ENCODE assay signal across 8 cellular contexts in the genomic region with DNA sequence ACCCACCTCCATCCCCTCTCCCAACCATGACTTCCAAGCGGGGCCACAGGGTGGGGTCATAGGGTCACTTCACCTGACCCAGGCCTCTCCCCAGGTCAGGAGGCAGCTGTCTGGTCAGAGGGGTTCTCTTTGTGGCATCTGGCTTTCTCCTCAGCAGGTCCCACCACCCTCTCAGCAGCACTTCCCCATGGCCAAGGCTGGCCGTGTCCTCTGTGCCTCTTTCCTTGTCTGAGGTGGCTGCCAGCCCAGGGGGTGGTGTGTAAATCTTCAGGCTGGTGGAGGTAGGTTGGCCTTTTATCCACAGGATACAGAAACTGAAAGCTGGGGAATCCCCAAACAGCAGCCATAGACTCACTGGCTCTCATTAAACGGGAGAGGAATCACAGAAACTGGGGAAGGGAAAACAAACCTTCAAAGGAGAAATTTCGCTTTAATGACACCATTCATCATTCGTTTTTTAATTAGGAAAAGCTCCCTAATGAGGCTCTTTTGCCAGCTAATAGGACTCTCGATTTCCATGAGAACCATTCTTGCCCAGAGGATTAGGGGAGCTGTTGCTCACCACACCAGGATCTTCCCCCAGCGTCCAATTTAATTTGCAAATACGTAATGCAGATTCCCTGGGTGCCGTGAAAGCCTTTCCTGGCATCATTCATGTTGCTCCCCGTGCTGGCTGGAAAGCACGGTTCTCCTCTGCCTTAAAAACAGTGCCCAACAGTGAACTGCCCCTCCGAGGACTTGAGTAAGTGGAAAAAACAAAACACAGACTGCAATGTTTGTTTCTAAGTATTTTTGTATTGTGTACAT. TPM values are rescaled to one million over a fixed set of nuclear protein-coding genes. Genes with fewer than 3 reads are reported as not detected.
DNase-seq lines count a peak whose midpoint lies in the region; ATAC-seq and TF ChIP-seq lines count a peak whose summit lies in the region.

No MANE protein-coding gene starts in this region.

- H3K9me3 Mint-ChIP-seq in activated naive CD8-positive, alpha-beta T cell treated with anti-CD3 and anti-CD28 coated beads, Interleukin-2, amount 50 U/mL, for 24 hours, result no peaks in the 10 kb centered on the region
- H3K9me3 Mint-ChIP-seq in nephron progenitor cell, result no peaks in the 10 kb centered on the region

- TF ChIP-seq CTCF in AG09309 (IDR thresholded peaks at IDR 0.05; ENCODE audit: control insufficient read depth, insufficient read depth, low read depth, low read length, missing control alignments) (no peak), MM.1S (IDR thresholded peaks at IDR 0.05; ENCODE audit: low read length) (no peak), liver (IDR thresholded peaks at IDR 0.05; ENCODE audit: low read depth, low read length, missing input control) (no peak), vagina (IDR thresholded peaks at IDR 0.05) (no peak), GM10266 (IDR thresholded peaks at IDR 0.05; ENCODE audit: control insufficient read depth, insufficient read depth, low read depth, missing control alignments) (no peak), nephron progenitor cell (IDR thresholded peaks at IDR 0.05) (no peak)

- TF ChIP-seq POLR2A in vagina (IDR thresholded peaks at IDR 0.05), result no peak

- H3K79me2 ChIP-seq in MM.1S (ENCODE audit: low read length), result no peaks in the 10 kb centered on the region

- TF ChIP-seq RAD21 in liver (IDR thresholded peaks at IDR 0.05), result no peak

- peak overlapping the region; percentile 47; the same call in 1 of the 2 replicates for H3K4me2 ChIP-seq in MM.1S (ENCODE audit: low read depth, low read length)

- H3K9ac ChIP-seq in MM.1S (ENCODE audit: low read length) (no peak overlapping the region; the same call in 1 of the 2 replicates), liver (ENCODE audit: low read depth in 1 of 2, low read length in 2 of 2) (peak overlapping the region; percentile 1 to 82)

- WGBS in liver, result 20% methylated on average over 12 of the region's 12 CpGs

- DNase-seq in AG09309 (ENCODE audit: low read depth) (no peak), MM.1S (peak; percentile 61), vagina (ENCODE audit: extremely low spot score in 2 of 2) (no peak), GM10266 (ENCODE audit: extremely low spot score) (no peak), nephron progenitor cell (no peak), NCI-H1105 treated with DMSO at 0.1 percent for 48 hours (lab: John Stamatoyannopoulos, UW) (no peak)
- peak; percentile 44 for DNase-seq in activated naive CD8-positive, alpha-beta T cell treated with anti-CD3 and anti-CD28 coated beads, Interleukin-2, amount 50 U/mL, for 24 hours

- H3K27ac Mint-ChIP-seq in activated naive CD8-positive, alpha-beta T cell treated with anti-CD3 and anti-CD28 coated beads, Interleukin-2, amount 50 U/mL, for 24 hours, result peak overlapping the region; percentile 54
- H3K27ac Mint-ChIP-seq in nephron progenitor cell, result no peak overlapping the region

- peak; percentile 87 for ATAC-seq in activated naive CD8-positive, alpha-beta T cell treated with anti-CD3 and anti-CD28 coated beads, Interleukin-2, amount 50 U/mL, for 24 hours

- H3K4me1 ChIP-seq in MM.1S (ENCODE audit: low read length) (peaks cover 12% of the 10 kb centered on the region; the same call in 1 of the 2 replicates), liver (ENCODE audit: control insufficient read depth in 4 of 4, insufficient read depth in 4 of 4, low read length in 3 of 4) (peaks cover 0 to 10% (median 6%) of the 10 kb centered on the region in 4 donors), vagina (peaks cover 9% of the 10 kb centered on the region)

- H3K27me3 ChIP-seq in MM.1S (replicated peaks; ENCODE audit: insufficient read depth, low read length) (no peaks in the 10 kb centered on the region), liver (ENCODE audit: control insufficient read depth in 4 of 4, insufficient read depth in 4 of 4, low read length in 3 of 4) (no peaks in the 10 kb centered on the region), vagina (no peaks in the 10 kb centered on the region)

- H3K27ac ChIP-seq in MM.1S (ENCODE audit: low read length) (no peak overlapping the region), liver (ENCODE audit: low read depth in 1 of 2, low read length in 2 of 2) (peak overlapping the region; percentile 49 to 76), vagina (no peak overlapping the region)

- H3K9me2 ChIP-seq in MM.1S (replicated peaks; ENCODE audit: insufficient read depth, low read length), result no peaks in the 10 kb centered on the region

- H3K9me3 ChIP-seq in MM.1S (replicated peaks; ENCODE audit: insufficient read depth, low read length), result no peaks in the 10 kb centered on the region
- no peaks in the 10 kb centered on the region for H3K9me3 ChIP-seq in liver (ENCODE audit: control insufficient read depth in 4 of 4, low read length in 3 of 4)
- no peaks in the 10 kb centered on the region for H3K9me3 ChIP-seq in vagina

- H3K27me3 Mint-ChIP-seq in activated naive CD8-positive, alpha-beta T cell treated with anti-CD3 and anti-CD28 coated beads, Interleukin-2, amount 50 U/mL, for 24 hours, result no peaks in the 10 kb centered on the region
- peaks cover 16% of the 10 kb centered on the region for H3K27me3 Mint-ChIP-seq in nephron progenitor cell (ENCODE audit: low read depth, poor library complexity)

- no peaks in the 10 kb centered on the region for H4K20me1 ChIP-seq in MM.1S (ENCODE audit: insufficient read depth, low read length)

- H3F3A ChIP-seq in MM.1S (ENCODE audit: insufficient read depth, low read length), result no peaks in the 10 kb centered on the region

- H3K36me3 ChIP-seq in MM.1S (replicated peaks; ENCODE audit: insufficient read depth, low read length) (no peaks in the 10 kb centered on the region), liver (ENCODE audit: control insufficient read depth in 4 of 4, insufficient read depth in 3 of 4, low read depth in 1 of 4, low read length in 3 of 4) (no peaks in the 10 kb centered on the region), vagina (no peaks in the 10 kb centered on the region)

- H3K4me3 ChIP-seq in AG09309 (ENCODE audit: control insufficient read depth, low read depth, low read length) (peak overlapping the region; percentile 2; the same call in 1 of the 2 replicates), MM.1S (ENCODE audit: low read length) (peak overlapping the region; percentile 18; the same call in 1 of the 2 replicates), liver (ENCODE audit: low read depth in 1 of 3, low read length in 3 of 3) (peak overlapping the region; percentile 12 to 60 (median 32)), vagina (peak overlapping the region; percentile 13 to 37)

- peak overlapping the region; percentile 26 for H3K4me3 Mint-ChIP-seq in activated naive CD8-positive, alpha-beta T cell treated with anti-CD3 and anti-CD28 coated beads, Interleukin-2, amount 50 U/mL, for 24 hours
- H3K4me3 Mint-ChIP-seq in nephron progenitor cell, result no peak overlapping the region

- H3K4me1 Mint-ChIP-seq in activated naive CD8-positive, alpha-beta T cell treated with anti-CD3 and anti-CD28 coated beads, Interleukin-2, amount 50 U/mL, for 24 hours, result peaks cover 23% of the 10 kb centered on the region
- peaks cover 18% of the 10 kb centered on the region for H3K4me1 Mint-ChIP-seq in nephron progenitor cell

- H2AFZ ChIP-seq in MM.1S (ENCODE audit: low read length), result peak overlapping the region; percentile 56

- H3K36me3 Mint-ChIP-seq in activated naive CD8-positive, alpha-beta T cell treated with anti-CD3 and anti-CD28 coated beads, Interleukin-2, amount 50 U/mL, for 24 hours (ENCODE audit: low read depth), result no peaks in the 10 kb centered on the region
- H3K36me3 Mint-ChIP-seq in nephron progenitor cell (ENCODE audit: low read depth), result no peaks in the 10 kb centered on the region

- intact Hi-C loops in vagina (cut with DNase I), result loop anchor here (5.0 kb wide), 1 partner anchor 67 kb away; no protein-coding TSS in a partner anchor

TF ChIP-seq in liver, 16 proteins besides CTCF, POLR2A, EP300 and RAD21:
- TF ChIP-seq HNF4G (IDR thresholded peaks at IDR 0.05) (no peak), YY1 (IDR thresholded peaks at IDR 0.05) (no peak), SP1 (IDR thresholded peaks at IDR 0.05) (peak; percentile 58)
- TF ChIP-seq, protein P1, sequence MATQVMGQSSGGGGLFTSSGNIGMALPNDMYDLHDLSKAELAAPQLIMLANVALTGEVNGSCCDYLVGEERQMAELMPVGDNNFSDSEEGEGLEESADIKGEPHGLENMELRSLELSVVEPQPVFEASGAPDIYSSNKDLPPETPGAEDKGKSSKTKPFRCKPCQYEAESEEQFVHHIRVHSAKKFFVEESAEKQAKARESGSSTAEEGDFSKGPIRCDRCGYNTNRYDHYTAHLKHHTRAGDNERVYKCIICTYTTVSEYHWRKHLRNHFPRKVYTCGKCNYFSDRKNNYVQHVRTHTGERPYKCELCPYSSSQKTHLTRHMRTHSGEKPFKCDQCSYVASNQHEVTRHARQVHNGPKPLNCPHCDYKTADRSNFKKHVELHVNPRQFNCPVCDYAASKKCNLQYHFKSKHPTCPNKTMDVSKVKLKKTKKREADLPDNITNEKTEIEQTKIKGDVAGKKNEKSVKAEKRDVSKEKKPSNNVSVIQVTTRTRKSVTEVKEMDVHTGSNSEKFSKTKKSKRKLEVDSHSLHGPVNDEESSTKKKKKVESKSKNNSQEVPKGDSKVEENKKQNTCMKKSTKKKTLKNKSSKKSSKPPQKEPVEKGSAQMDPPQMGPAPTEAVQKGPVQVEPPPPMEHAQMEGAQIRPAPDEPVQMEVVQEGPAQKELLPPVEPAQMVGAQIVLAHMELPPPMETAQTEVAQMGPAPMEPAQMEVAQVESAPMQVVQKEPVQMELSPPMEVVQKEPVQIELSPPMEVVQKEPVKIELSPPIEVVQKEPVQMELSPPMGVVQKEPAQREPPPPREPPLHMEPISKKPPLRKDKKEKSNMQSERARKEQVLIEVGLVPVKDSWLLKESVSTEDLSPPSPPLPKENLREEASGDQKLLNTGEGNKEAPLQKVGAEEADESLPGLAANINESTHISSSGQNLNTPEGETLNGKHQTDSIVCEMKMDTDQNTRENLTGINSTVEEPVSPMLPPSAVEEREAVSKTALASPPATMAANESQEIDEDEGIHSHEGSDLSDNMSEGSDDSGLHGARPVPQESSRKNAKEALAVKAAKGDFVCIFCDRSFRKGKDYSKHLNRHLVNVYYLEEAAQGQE (IDR thresholded peaks at IDR 0.05), result peak; percentile 12

RNA-seq across cellular contexts. Expression of a gene that starts 18.0 kb away (rescaled TPM):
- 10 to 100 TPM in 1 of 2 donors, 1 to 10 TPM in 1; 8.5 to 10.1 TPM for total RNA-seq in liver
- polyA plus RNA-seq in liver, result 1 to 10 TPM; 4.7 to 6.7 TPM
- 15.0 TPM for total RNA-seq in vagina

RNA-seq across cellular contexts. Expression of a gene that starts 26.0 kb away (rescaled TPM):
- total RNA-seq in liver (100 to 1,000 TPM in 1 of 2 donors, 10 to 100 TPM in 1; 74.0 to 142 TPM), vagina (193 TPM)
- polyA plus RNA-seq in liver, result 10 to 100 TPM; 38.3 to 39.6 TPM

RNA-seq across cellular contexts. Expression of a gene that starts 58.4 kb away (rescaled TPM):
- total RNA-seq in liver, result under 1 TPM; 0.05 to 0.17 TPM
- under 1 TPM in 1 of 2 donors, not detected in 1; 0.02 TPM for polyA plus RNA-seq in liver
- 1.7 TPM for total RNA-seq in vagina

Comparison
In these comparisons a context has a peak if more than half of its experiments do, and no peak if none do; other contexts are left out.
1. DNase-seq: peak in MM.1S (single experiment) and activated naive CD8-positive, alpha-beta T cell treated with anti-CD3 and anti-CD28 coated beads, Interleukin-2, amount 50 U/mL, for 24 hours (single experiment); none in AG09309 (single experiment), vagina (0 of 2), GM10266 (single experiment), nephron progenitor cell (single experiment) and NCI-H1105 treated with DMSO at 0.1 percent for 48 hours (single experiment).
2. H3K27ac ChIP-seq: peak in liver (2 of 2); none in MM.1S (single experiment) and vagina (single experiment).
3. Peak in every context shown above with its lines, with median percentiles within 50 percentile points of each other: H3K4me3 ChIP-seq.